Comparison of ENCODE assay signal across 19 cellular contexts in the genomic region with DNA sequence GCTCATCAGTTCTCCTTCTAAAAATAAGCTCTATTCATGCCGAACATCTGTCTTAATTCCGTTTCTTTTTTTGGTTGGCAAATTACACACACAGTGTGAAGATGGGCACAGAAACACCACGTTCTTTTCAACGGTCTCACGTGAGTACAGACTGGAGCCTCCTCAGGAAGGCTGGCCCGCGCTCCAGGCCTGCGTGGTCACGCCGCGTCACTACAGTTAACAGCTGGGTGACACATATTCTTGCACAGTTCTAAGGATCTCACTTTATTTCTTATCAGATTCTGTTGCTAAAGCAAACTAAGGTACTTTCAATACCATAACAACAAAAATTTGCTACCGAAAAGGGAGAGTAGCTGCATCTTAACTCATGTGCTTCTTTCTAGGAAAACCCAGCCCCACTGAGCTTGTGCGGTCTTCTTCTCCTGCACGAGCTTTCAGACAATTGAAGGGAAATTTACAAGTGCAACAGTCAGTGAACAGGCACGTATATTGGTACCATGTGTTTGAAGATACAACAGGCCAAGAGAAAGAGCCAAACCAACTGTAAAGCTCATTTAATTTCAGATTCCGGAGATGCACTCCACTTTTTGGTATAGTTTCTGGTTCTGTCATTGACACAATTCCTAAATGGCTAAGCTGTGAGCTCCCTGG. TPM values are rescaled to one million over a fixed set of nuclear protein-coding genes. Genes with fewer than 3 reads are reported as not detected.
DNase-seq lines count a peak whose midpoint lies in the region; ATAC-seq and TF ChIP-seq lines count a peak whose summit lies in the region.
"Had no signal": no experiment of that assay in that cellular context is flagged by ENCODE, and none has a peak within 500 bp of the region (broad histone marks: within the 10 kb centered on the region; RNA-seq: fewer than 3 reads in every experiment).

No MANE protein-coding gene starts in this region.

- no peaks in the 10 kb centered on the region for H3K79me2 ChIP-seq in DND-41 (ENCODE audit: insufficient read depth, low read length)

- no peaks in the 10 kb centered on the region for H3K36me3 ChIP-seq in DND-41 (ENCODE audit: insufficient read depth, low read length)

- no peak overlapping the region for H3K4me2 ChIP-seq in DND-41 (ENCODE audit: insufficient read depth, low read length)
- H3K4me2 ChIP-seq: KMS-11, PC-9 had no signal

- H3K4me1 ChIP-seq in DND-41 (ENCODE audit: insufficient read depth, low read length): peaks cover 39% of the 10 kb centered on the region

- no peak overlapping the region for H2AFZ ChIP-seq in DND-41 (ENCODE audit: low read depth, low read length)
- H2AFZ ChIP-seq: PC-9 had no signal

- H3K27ac ChIP-seq in DND-41 (ENCODE audit: low read length): peak overlapping the region; percentile 49; the same call in 1 of the 2 replicates
- H3K27ac ChIP-seq: C4-2B, KMS-11, PC-9, SK-N-MC had no signal

- in situ Hi-C loops in ACHN (cut with HindIII; ENCODE audit: low pct_ligation_motif_present, low pct_unique_long_range_greater_than_20kb, low sequenced_read_pairs): no loop called here

- no peaks in the 10 kb centered on the region for H4K20me1 ChIP-seq in DND-41 (ENCODE audit: insufficient read depth, low read length)

- H3K4me3 ChIP-seq in AG10803 (ENCODE audit: low read length) (no peak overlapping the region), DND-41 (ENCODE audit: low read depth in 1 of 2, low read length in 2 of 2) (no peak overlapping the region)
- H3K4me3 ChIP-seq: PC-9, SK-N-MC had no signal

- peak; percentile 77 for DNase-seq in AG10803 (ENCODE audit: low read depth)
- peak; percentile 62 for DNase-seq in DND-41
- peak; percentile 42 for DNase-seq in UCSD-AML1 (lab: John Stamatoyannopoulos, UW; ENCODE audit: unreplicated experiment)
- peak; percentile 22 for DNase-seq in mesenteric fat pad (ENCODE audit: low spot score)
- no peak for DNase-seq in activated gamma-delta T cell treated with Interleukin-2 at 50 U/mL for 16 hours
- no peak for DNase-seq in NCI-H82 treated with DMSO at 0.1 percent for 48 hours (lab: John Stamatoyannopoulos, UW; ENCODE audit: unreplicated experiment)
- DNase-seq in ACHN: no peak
- DNase-seq: Calu3, GOT3, MM.1S, NCI-H1105, NCI-H1694 treated with DMSO at 0.1 percent for 48 hours, NCI-H446, PC-9 had no signal

- H3K9me3 ChIP-seq in DND-41 (ENCODE audit: insufficient read depth, low read length, severe bottlenecking): no peaks in the 10 kb centered on the region

- no peaks in the 10 kb centered on the region for H3K27me3 ChIP-seq in DND-41 (ENCODE audit: insufficient read depth, low read length, poor library complexity)

- ATAC-seq in DND-41 (ENCODE audit: insufficient read depth, low read depth) (peak; percentile 75), HG03469 (IDR thresholded peaks at IDR 0.05; ENCODE audit: unreplicated experiment) (no peak)
- ATAC-seq: Right ventricle myocardium inferior had no signal

- no peak overlapping the region for H3K9ac ChIP-seq in DND-41 (ENCODE audit: low read depth, low read length)
- H3K9ac ChIP-seq: KMS-11 had no signal

- peak; percentile 2; the same call in 1 of the 2 replicates for TF ChIP-seq CTCF in AG10803 (conservative IDR thresholded peaks at IDR 0.05; ENCODE audit: low read length)
- no peak for TF ChIP-seq CTCF in DND-41 (IDR thresholded peaks at IDR 0.05; ENCODE audit: borderline replicate concordance, extremely low read depth, low read length, poor library complexity, severe bottlenecking)

RNA-seq across cellular contexts. Expression of gene MPC1, which starts 55.6 kb away (rescaled TPM):
- 49.1 TPM for total RNA-seq in mesenteric fat pad

Comparison
In these comparisons a context has a peak if more than half of its experiments do, and no peak if none do; other contexts are left out.
1. DNase-seq: peak in AG10803 (single experiment), DND-41 (single experiment), UCSD-AML1 (single experiment) and mesenteric fat pad (single experiment); none in activated gamma-delta T cell treated with Interleukin-2 at 50 U/mL for 16 hours (single experiment), NCI-H82 treated with DMSO at 0.1 percent for 48 hours (single experiment) and ACHN (single experiment).